Comparison of ENCODE assay signal across 1 cellular context in genomic region chr10:15344256-15344875, GRCh38.
TF ChIP-seq lines count a peak whose summit lies in the region.

No MANE protein-coding gene starts in this region.

TF ChIP-seq in HepG2, 621 proteins besides CTCF, POLR2A, EP300 and RAD21:
- TF ChIP-seq, protein P1, sequence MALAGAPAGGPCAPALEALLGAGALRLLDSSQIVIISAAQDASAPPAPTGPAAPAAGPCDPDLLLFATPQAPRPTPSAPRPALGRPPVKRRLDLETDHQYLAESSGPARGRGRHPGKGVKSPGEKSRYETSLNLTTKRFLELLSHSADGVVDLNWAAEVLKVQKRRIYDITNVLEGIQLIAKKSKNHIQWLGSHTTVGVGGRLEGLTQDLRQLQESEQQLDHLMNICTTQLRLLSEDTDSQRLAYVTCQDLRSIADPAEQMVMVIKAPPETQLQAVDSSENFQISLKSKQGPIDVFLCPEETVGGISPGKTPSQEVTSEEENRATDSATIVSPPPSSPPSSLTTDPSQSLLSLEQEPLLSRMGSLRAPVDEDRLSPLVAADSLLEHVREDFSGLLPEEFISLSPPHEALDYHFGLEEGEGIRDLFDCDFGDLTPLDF (CRISPR knock-in tag; IDR thresholded peaks at IDR 0.05) = no peak
- TF ChIP-seq STAT6 (CRISPR knock-in tag; IDR thresholded peaks at IDR 0.05; ENCODE audit: borderline replicate concordance) = 0 out of 2 replicates have a peak, but pooled peaks have one; percentile 22
- TF ChIP-seq ZNF33B (CRISPR knock-in tag; IDR thresholded peaks at IDR 0.05) = no peak
- TF ChIP-seq RXRA (CRISPR knock-in tag; IDR thresholded peaks at IDR 0.05) = peak; percentile 29; the same call in 1 of the 2 replicates
- TF ChIP-seq RFXANK (CRISPR knock-in tag; IDR thresholded peaks at IDR 0.05) = 0 out of 2 replicates have a peak, but pooled peaks have one; percentile 6
- TF ChIP-seq CHD4 (IDR thresholded peaks at IDR 0.05; ENCODE audit: borderline replicate concordance, low read length) = peak; percentile 30; the same call in 1 of the 2 replicates
- 0 out of 2 replicates have a peak, but pooled peaks have one; percentile 13 for TF ChIP-seq ZNF101 (CRISPR knock-in tag; IDR thresholded peaks at IDR 0.05; ENCODE audit: borderline replicate concordance, low read depth)
- 0 out of 2 replicates have a peak, but pooled peaks have one; percentile 26 for TF ChIP-seq SP5 (CRISPR knock-in tag; IDR thresholded peaks at IDR 0.05; ENCODE audit: borderline replicate concordance, low read depth)
- 0 out of 2 replicates have a peak, but pooled peaks have one; percentile 37 for TF ChIP-seq ZNF383 (CRISPR knock-in tag; IDR thresholded peaks at IDR 0.05; ENCODE audit: borderline replicate concordance)
- TF ChIP-seq KAT7 (CRISPR knock-in tag; IDR thresholded peaks at IDR 0.05; ENCODE audit: borderline replicate concordance) = 0 out of 2 replicates have a peak, but pooled peaks have one; percentile 16
- TF ChIP-seq, protein P2, sequence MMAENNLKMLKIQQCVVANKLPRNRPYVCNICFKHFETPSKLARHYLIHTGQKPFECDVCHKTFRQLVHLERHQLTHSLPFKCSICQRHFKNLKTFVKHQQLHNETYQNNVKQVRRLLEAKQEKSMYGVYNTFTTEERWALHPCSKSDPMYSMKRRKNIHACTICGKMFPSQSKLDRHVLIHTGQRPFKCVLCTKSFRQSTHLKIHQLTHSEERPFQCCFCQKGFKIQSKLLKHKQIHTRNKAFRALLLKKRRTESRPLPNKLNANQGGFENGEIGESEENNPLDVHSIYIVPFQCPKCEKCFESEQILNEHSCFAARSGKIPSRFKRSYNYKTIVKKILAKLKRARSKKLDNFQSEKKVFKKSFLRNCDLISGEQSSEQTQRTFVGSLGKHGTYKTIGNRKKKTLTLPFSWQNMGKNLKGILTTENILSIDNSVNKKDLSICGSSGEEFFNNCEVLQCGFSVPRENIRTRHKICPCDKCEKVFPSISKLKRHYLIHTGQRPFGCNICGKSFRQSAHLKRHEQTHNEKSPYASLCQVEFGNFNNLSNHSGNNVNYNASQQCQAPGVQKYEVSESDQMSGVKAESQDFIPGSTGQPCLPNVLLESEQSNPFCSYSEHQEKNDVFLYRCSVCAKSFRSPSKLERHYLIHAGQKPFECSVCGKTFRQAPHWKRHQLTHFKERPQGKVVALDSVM (CRISPR knock-in tag; IDR thresholded peaks at IDR 0.05) = peak; percentile 40
- TF ChIP-seq ZFP82 (CRISPR knock-in tag; IDR thresholded peaks at IDR 0.05; ENCODE audit: borderline replicate concordance) = 0 out of 2 replicates have a peak, but pooled peaks have one; percentile 8
- TF ChIP-seq HDAC1 (CRISPR knock-in tag; IDR thresholded peaks at IDR 0.05) = peak; percentile 13; the same call in 1 of the 2 replicates
- 0 out of 2 replicates have a peak, but pooled peaks have one; percentile 52 for TF ChIP-seq RARG (CRISPR knock-in tag; IDR thresholded peaks at IDR 0.05; ENCODE audit: low read depth)
- TF ChIP-seq ZFAT (CRISPR knock-in tag; conservative IDR thresholded peaks at IDR 0.05) = no peak
- no peak for TF ChIP-seq ZC3H13 (CRISPR knock-in tag; IDR thresholded peaks at IDR 0.05)
- TF ChIP-seq RARA (CRISPR knock-in tag; IDR thresholded peaks at IDR 0.05) = peak; percentile 69
- no peak for TF ChIP-seq ZSCAN12 (CRISPR knock-in tag; IDR thresholded peaks at IDR 0.05)
- no peak for TF ChIP-seq NR2F6 (IDR thresholded peaks at IDR 0.05)
- peak; percentile 44; the same call in 1 of the 2 replicates for TF ChIP-seq NR2F6 (CRISPR knock-in tag; IDR thresholded peaks at IDR 0.05)
- no peak for TF ChIP-seq AHR (CRISPR knock-in tag; IDR thresholded peaks at IDR 0.05)
- peak; percentile 23 to 25; a peak in 1 of 4 replicates for TF ChIP-seq NR2F1 (CRISPR knock-in tag; IDR thresholded peaks at IDR 0.05)
- TF ChIP-seq ZNF460 (CRISPR knock-in tag; IDR thresholded peaks at IDR 0.05; ENCODE audit: borderline replicate concordance) = peak; percentile 20; the same call in 1 of the 2 replicates
- no peak for TF ChIP-seq RFX5 (IDR thresholded peaks at IDR 0.05; ENCODE audit: low read depth, low read length)
- TF ChIP-seq TRAFD1 (CRISPR knock-in tag; IDR thresholded peaks at IDR 0.05; ENCODE audit: borderline replicate concordance) = no peak
- TF ChIP-seq CHD2 (IDR thresholded peaks at IDR 0.05; ENCODE audit: low read depth, low read length) = no peak
- TF ChIP-seq POLR2AphosphoS5 (IDR thresholded peaks at IDR 0.05; ENCODE audit: low read depth, low read length) = 0 out of 2 replicates have a peak, but pooled peaks have one; percentile 7
- TF ChIP-seq ZNF121 (CRISPR knock-in tag; IDR thresholded peaks at IDR 0.05) = peak; percentile 92
- TF ChIP-seq ZNF263 (CRISPR knock-in tag; IDR thresholded peaks at IDR 0.05) = peak; percentile 93
- TF ChIP-seq HNF4A (CRISPR knock-in tag; IDR thresholded peaks at IDR 0.05) = 0 out of 2 replicates have a peak, but pooled peaks have one; percentile 43
- 0 out of 2 replicates have a peak, but pooled peaks have one; percentile 21 for TF ChIP-seq FOXO1 (CRISPR knock-in tag; IDR thresholded peaks at IDR 0.05)
- TF ChIP-seq ZNF142 (CRISPR knock-in tag; IDR thresholded peaks at IDR 0.05) = no peak
